15 cellular contexts compared by ENCODE assay signal in genomic region chr15:64233299-64233698, GRCh38.
A peak's percentile ranks its signal among the peaks of the same experiment; 100 is the strongest.
DNase-seq lines count a peak whose midpoint lies in the region; ATAC-seq, FAIRE-seq and TF ChIP-seq lines count a peak whose summit lies in the region.
"Had no signal": no experiment of that assay in that cellular context is flagged by ENCODE, and none has a peak within 500 bp of the region (broad histone marks: within the 10 kb centered on the region; RNA-seq: fewer than 3 reads in every experiment).

No MANE protein-coding gene starts in this region.

- H3K9me3 ChIP-seq in SK-N-SH = no peaks in the 10 kb centered on the region
- no peaks in the 10 kb centered on the region for H3K9me3 ChIP-seq in T-helper 17 cell (ENCODE audit: control insufficient read depth, low read length, poor library complexity, severe bottlenecking)
- no peaks in the 10 kb centered on the region for H3K9me3 ChIP-seq in K562 (replicated peaks; ENCODE audit: control insufficient read depth, insufficient read depth, low read depth, low read length)
- H3K9me3 ChIP-seq in GM23248 (ENCODE audit: low read depth) = no peaks in the 10 kb centered on the region
- H3K9me3 ChIP-seq: BLaER1 treated with 17β-estradiol and CSF1 and Interleukin-3, amounts not matched to agents 10 nM and 100 nM had no signal

- DNase-seq in SK-N-SH (no peak), T-helper 17 cell (no peak), K562 (ENCODE audit: extremely low read depth in 1 of 4, low spot score in 3 of 4) (peak in 2 of 4 experiments; percentile 41 to 66), GM23248 (no peak), superior temporal gyrus (ENCODE audit: extremely low spot score) (no peak)
- DNase-seq in activated effector memory CD4-positive, alpha-beta T cell treated with Interleukin-2 at 50 U/mL for 16 hours = no peak
- DNase-seq: 8988T; ACHN; CD4-positive, CD25-positive, alpha-beta regulatory T cell; DMS53; GF-D8; HCEC 1CT; KBM-7 had no signal

- no peak for TF ChIP-seq RAD21 in SK-N-SH (IDR thresholded peaks at IDR 0.05; ENCODE audit: low read length)
- TF ChIP-seq RAD21 in K562 (CRISPR knock-in tag; conservative IDR thresholded peaks at IDR 0.05 in 1 of 2, IDR thresholded peaks at IDR 0.05 in 1 of 2) = no peak

- H3K27ac Mint-ChIP-seq in T-helper 17 cell = peak overlapping the region; percentile 65
- H3K27ac Mint-ChIP-seq: CD4-positive, CD25-positive, alpha-beta regulatory T cell had no signal

- no TSS peak for BruUV-seq in K562 (replicated peaks; lab: Mats Ljungman, UMichigan)

- TF ChIP-seq EP300 in SK-N-SH (IDR thresholded peaks at IDR 0.05; ENCODE audit: borderline replicate concordance in 1 of 2, low read depth in 1 of 2, low read length in 1 of 2) = no peak
- peak; percentile 69 for TF ChIP-seq EP300 in K562 (IDR thresholded peaks at IDR 0.05; ENCODE audit: low read length)

- peaks cover 21% of the 10 kb centered on the region for H3F3A ChIP-seq in SK-N-SH (replicated peaks; ENCODE audit: insufficient read depth)
- H3F3A ChIP-seq in GM23248 (ENCODE audit: insufficient read depth) = peaks cover 15% of the 10 kb centered on the region

- H3K9ac ChIP-seq in SK-N-SH = peak overlapping the region; percentile 41; the same call in 1 of the 2 replicates
- peak overlapping the region in 1 of 2 experiments; percentile 40; a peak in 2 of 4 replicates for H3K9ac ChIP-seq in K562 (ENCODE audit: insufficient read depth in 1 of 2, low read depth in 2 of 2, low read length in 2 of 2)
- no peak overlapping the region for H3K9ac ChIP-seq in GM23248
- H3K9ac ChIP-seq: BLaER1 treated with 17β-estradiol and CSF1 and Interleukin-3, amounts not matched to agents 10 nM and 100 nM had no signal

- H3K9me2 ChIP-seq in SK-N-SH = no peaks in the 10 kb centered on the region
- no peaks in the 10 kb centered on the region for H3K9me2 ChIP-seq in GM23248 (ENCODE audit: insufficient read depth)

- H3K4me1 Mint-ChIP-seq in T-helper 17 cell = peaks cover 23% of the 10 kb centered on the region

- peaks cover 0 to 30% of the 10 kb centered on the region in 2 experiments; a peak in 2 of 4 replicates for H3K4me1 ChIP-seq in SK-N-SH (ENCODE audit: control insufficient read depth in 1 of 2, insufficient read depth in 2 of 2, low read depth in 1 of 2, low read length in 1 of 2)
- peaks cover 0 to 30% of the 10 kb centered on the region in 2 experiments for H3K4me1 ChIP-seq in K562 (replicated peaks in 1 of 2; ENCODE audit: control insufficient read depth in 2 of 2, insufficient read depth in 2 of 2, low read length in 2 of 2)
- peaks cover 19% of the 10 kb centered on the region for H3K4me1 ChIP-seq in GM23248 (ENCODE audit: insufficient read depth)

- in situ Hi-C loops in K562 (cut with MboI) = no loop called here
- in situ Hi-C loops in GM23248 (cut with MboI) = no loop called here

- H3K79me2 ChIP-seq in SK-N-SH (ENCODE audit: insufficient read depth) = peaks cover 70% of the 10 kb centered on the region
- H3K79me2 ChIP-seq in K562 (ENCODE audit: control insufficient read depth, insufficient read depth, low read length) = peaks cover 15% of the 10 kb centered on the region
- H3K79me2 ChIP-seq in GM23248 (ENCODE audit: insufficient read depth) = peaks cover 82% of the 10 kb centered on the region

- H3K27me3 ChIP-seq in SK-N-SH (ENCODE audit: insufficient read depth) = no peaks in the 10 kb centered on the region
- no peaks in the 10 kb centered on the region for H3K27me3 ChIP-seq in K562 (ENCODE audit: control insufficient read depth in 2 of 2, insufficient read depth in 2 of 2, low read length in 2 of 2)
- no peaks in the 10 kb centered on the region for H3K27me3 ChIP-seq in GM23248 (replicated peaks; ENCODE audit: insufficient read depth)
- H3K27me3 ChIP-seq: BLaER1 treated with 17β-estradiol and CSF1 and Interleukin-3, amounts not matched to agents 10 nM and 100 nM had no signal

- H3K9me1 ChIP-seq in K562 (ENCODE audit: control insufficient read depth, insufficient read depth, low read length) = no peaks in the 10 kb centered on the region

- CTCF ChIA-PET in SK-N-SH (lab: Yijun Ruan, JAX) (no interaction called here), K562 (lab: Yijun Ruan, JAX; ENCODE audit: low intra/inter-chr PET ratio) (no interaction called here)

- no peak for ATAC-seq in SK-N-SH treated with all-trans-retinoic acid at 6 μM for 48 hours
- ATAC-seq in T-helper 17 cell = no peak
- ATAC-seq in K562 = peak; percentile 88

- H4K20me1 ChIP-seq in SK-N-SH (ENCODE audit: insufficient read depth) (no peaks in the 10 kb centered on the region), K562 (replicated peaks; ENCODE audit: control insufficient read depth, insufficient read depth, low read length) (no peaks in the 10 kb centered on the region), GM23248 (ENCODE audit: insufficient read depth) (no peaks in the 10 kb centered on the region)

- no peaks in the 10 kb centered on the region for H3K36me3 Mint-ChIP-seq in T-helper 17 cell (ENCODE audit: low read depth)

- POLR2A ChIA-PET in SK-N-SH (lab: Yijun Ruan, JAX) (no interaction called here), K562 (lab: Yijun Ruan, JAX) (interaction anchor here (0.6 to 3.9 kb wide), 7 partner anchors 10 to 397 kb away, joined by 3 to 40 read pairs (median 5); no protein-coding TSS in a partner anchor)

- intact Hi-C loops in K562 (cut with micrococcal nuclease) = no loop called here

- peak overlapping the region in 1 of 2 experiments; percentile 93; a peak in 3 of 4 replicates for H3K27ac ChIP-seq in SK-N-SH (ENCODE audit: low read depth in 2 of 2, low read length in 1 of 2)
- H3K27ac ChIP-seq in K562 (ENCODE audit: extremely low read depth, low read depth, low read length) = peak overlapping the region; percentile 76; the same call in 2 of the 3 replicates
- H3K27ac ChIP-seq in GM23248 = no peak overlapping the region
- H3K27ac ChIP-seq: BLaER1 treated with 17β-estradiol and CSF1 and Interleukin-3, amounts not matched to agents 10 nM and 100 nM had no signal

- no peak overlapping the region for H3K4me3 Mint-ChIP-seq in T-helper 17 cell
- H3K4me3 Mint-ChIP-seq: CD4-positive, CD25-positive, alpha-beta regulatory T cell had no signal

- no peaks in the 10 kb centered on the region for H3K36me3 ChIP-seq in SK-N-SH (replicated peaks in 1 of 2; ENCODE audit: control insufficient read depth in 1 of 2, insufficient read depth in 2 of 2, low read length in 1 of 2)
- H3K36me3 ChIP-seq in K562 (ENCODE audit: control insufficient read depth, insufficient read depth, low read length) = no peaks in the 10 kb centered on the region
- no peaks in the 10 kb centered on the region for H3K36me3 ChIP-seq in GM23248 (ENCODE audit: low read depth)

- H3K27me3 Mint-ChIP-seq in T-helper 17 cell = no peaks in the 10 kb centered on the region
- H3K27me3 Mint-ChIP-seq: CD4-positive, CD25-positive, alpha-beta regulatory T cell had no signal

- peak; percentile 40 for FAIRE-seq in K562 (lab: Jason Lieb, UNC)

- H3K4me2 ChIP-seq in SK-N-SH (peak overlapping the region; percentile 61), K562 (ENCODE audit: insufficient read depth, low read length) (no peak overlapping the region), GM23248 (ENCODE audit: unreplicated experiment) (no peak overlapping the region)
- H3K4me2 ChIP-seq: BLaER1 treated with 17β-estradiol and CSF1 and Interleukin-3, amounts not matched to agents 10 nM and 100 nM had no signal

- H2AFZ ChIP-seq in SK-N-SH (ENCODE audit: low read depth) (no peak overlapping the region), K562 (ENCODE audit: low read depth, low read length) (peak overlapping the region; percentile 32; the same call in 1 of the 2 replicates), GM23248 (no peak overlapping the region)

- 92% methylated on average over 4 of the region's 4 CpGs for WGBS in SK-N-SH (ENCODE audit: low lambda C conversion rate)
- WGBS in K562 (ENCODE audit: insufficient coverage, low coverage, missing lambda C conversion rate) = 2% methylated on average over 4 of the region's 4 CpGs
- WGBS in GM23248 (ENCODE audit: low coverage in 1 of 2, low lambda C conversion rate in 2 of 2, missing lambda C conversion rate in 2 of 2), 2 experiments = 99% methylated on average over 4 of the region's 4 CpGs

- no peak overlapping the region for H3K4me3 ChIP-seq in SK-N-SH (ENCODE audit: low read depth in 2 of 2, low read length in 1 of 2)
- no peak overlapping the region for H3K4me3 ChIP-seq in K562
- no peak overlapping the region for H3K4me3 ChIP-seq in GM23248
- H3K4me3 ChIP-seq: BLaER1 treated with 17β-estradiol and CSF1 and Interleukin-3, amounts not matched to agents 10 nM and 100 nM had no signal

- TF ChIP-seq CTCF in SK-N-SH (IDR thresholded peaks at IDR 0.05) (no peak), K562 (IDR thresholded peaks at IDR 0.05 in 2 of 3, conservative IDR thresholded peaks at IDR 0.05 in 1 of 3; ENCODE audit: insufficient read depth in 2 of 3, low read depth in 1 of 3, low read length in 3 of 3) (peak in 1 of 3 experiments; percentile 18; a peak in 1 of 6 replicates)

- TF ChIP-seq POLR2A in K562 (conservative IDR thresholded peaks at IDR 0.05) = no peak

TF ChIP-seq in SK-N-SH, 30 proteins besides CTCF, POLR2A, EP300 and RAD21:
- TF ChIP-seq TCF12 (IDR thresholded peaks at IDR 0.05) (no peak), NRF1 (IDR thresholded peaks at IDR 0.05; ENCODE audit: low read depth, low read length) (no peak), FOXJ3 (CRISPR knock-in tag; IDR thresholded peaks at IDR 0.05) (no peak), ELF1 (IDR thresholded peaks at IDR 0.05) (no peak)

TF ChIP-seq in SK-N-SH treated with all-trans-retinoic acid at 6 μM for 48 hours, 23 proteins besides CTCF, POLR2A, EP300 and RAD21:
- TF ChIP-seq RARB (CRISPR knock-in tag; IDR thresholded peaks at IDR 0.05) = no peak
TF ChIP-seq in SK-N-SH treated with all-trans-retinoic acid at 6 μM for 48 hours: peak in this region for 0.

TF ChIP-seq in K562, 482 proteins besides CTCF, POLR2A, EP300 and RAD21 (continues in another document):
- TF ChIP-seq TSC22D4 (tag; IDR thresholded peaks at IDR 0.05) = no peak
- TF ChIP-seq ELF2 (CRISPR knock-in tag; IDR thresholded peaks at IDR 0.05) = no peak

Comparison
In these comparisons a context has a peak if more than half of its experiments do, and no peak if none do; other contexts are left out.
1. Of the 27 proteins assayed by ChIP-seq in both K562 and SK-N-SH: peak only in K562: EP300 and POLR2AphosphoS5; only in SK-N-SH: none; in both: none; in neither: 22; mixed calls (peak in some experiments, not most) for 3.